15 cellular contexts compared by ENCODE assay signal in genomic region chr12:67477682-67478265, GRCh38.
DNase-seq lines count a peak whose midpoint lies in the region; ATAC-seq and TF ChIP-seq lines count a peak whose summit lies in the region.
"Had no signal": no experiment of that assay in that cellular context is flagged by ENCODE, and none has a peak within 500 bp of the region (broad histone marks: within the 10 kb centered on the region; RNA-seq: fewer than 3 reads in every experiment).

No MANE protein-coding gene starts in this region.

- WGBS in mesodermal cell (ENCODE audit: insufficient coverage in 2 of 2), 2 experiments = 83 to 90% methylated on average over 7 to 8 of the region's 8 CpGs
- WGBS in testis, 2 donors = 90 to 94% methylated on average over 8 of the region's 8 CpGs

- TF ChIP-seq POLR2A in Peyer's patch (IDR thresholded peaks at IDR 0.05) (no peak), testis (IDR thresholded peaks at IDR 0.05) (no peak)

- no peaks in the 10 kb centered on the region for H3K36me3 ChIP-seq in mesodermal cell (ENCODE audit: control insufficient read depth, insufficient read depth, low read length)
- no peaks in the 10 kb centered on the region for H3K36me3 ChIP-seq in Peyer's patch
- no peaks in the 10 kb centered on the region for H3K36me3 ChIP-seq in testis (ENCODE audit: low read depth, missing control alignments)

- no peak for ATAC-seq in Right ventricle myocardium superior (ENCODE audit: poor library complexity)
- ATAC-seq: K562, PC-3, SK-N-SH treated with all-trans-retinoic acid at 6 μM for 48 hours had no signal

- no peak overlapping the region for H3K4me3 ChIP-seq in mesodermal cell (ENCODE audit: extremely low read depth, insufficient read depth, low read length, poor library complexity, severe bottlenecking)
- H3K4me3 ChIP-seq in Peyer's patch = no peak overlapping the region
- H3K4me3 ChIP-seq in testis = no peak overlapping the region
- H3K4me3 ChIP-seq: K562 had no signal

- no peak for TF ChIP-seq CTCF in Peyer's patch (IDR thresholded peaks at IDR 0.05)
- TF ChIP-seq CTCF in testis (IDR thresholded peaks at IDR 0.05) = no peak

- peak; percentile 14 for DNase-seq in DMS 273 treated with DMSO at 0.1 percent for 48 hours (lab: John Stamatoyannopoulos, UW)
- DNase-seq in NCI-H1694 (lab: John Stamatoyannopoulos, UW) = peak; percentile 87
- DNase-seq in SK-N-DZ (ENCODE audit: low spot score) = peak; percentile 35
- DNase-seq in Right ventricle myocardium superior = no peak
- DNase-seq in Peyer's patch = no peak
- no peak for DNase-seq in testis
- no peak for DNase-seq in T-helper 2 cell
- DNase-seq: Calu3, DND-41, H9, NCI-H526, PC-3 had no signal

- no peaks in the 10 kb centered on the region for H3K27me3 ChIP-seq in Peyer's patch
- no peaks in the 10 kb centered on the region for H3K27me3 ChIP-seq in testis

- H3K27ac ChIP-seq in mesodermal cell (ENCODE audit: low read depth, low read length, severe bottlenecking) = peak overlapping the region; percentile 2
- no peak overlapping the region for H3K27ac ChIP-seq in Peyer's patch
- H3K27ac ChIP-seq in testis = no peak overlapping the region

- intact Hi-C loops in Right ventricle myocardium superior (cut with DNase I) (no loop called here), testis (cut with DNase I; ENCODE audit: low total_unique reads) (no loop called here)

- H3K4me1 ChIP-seq in mesodermal cell (ENCODE audit: control insufficient read depth, insufficient read depth, low read length, poor library complexity, severe bottlenecking) = peaks cover 3% of the 10 kb centered on the region
- peaks cover 0 to under 1% (median under 1%) of the 10 kb centered on the region in 4 donors for H3K4me1 ChIP-seq in Peyer's patch
- no peaks in the 10 kb centered on the region for H3K4me1 ChIP-seq in testis

- H3K9me3 ChIP-seq in mesodermal cell (ENCODE audit: control insufficient read depth, low read length) = no peaks in the 10 kb centered on the region
- H3K9me3 ChIP-seq in Peyer's patch = no peaks in the 10 kb centered on the region
- no peaks in the 10 kb centered on the region for H3K9me3 ChIP-seq in testis

Comparison
In these comparisons a context has a peak if more than half of its experiments do, and no peak if none do; other contexts are left out.
1. DNase-seq: peak in DMS 273 treated with DMSO at 0.1 percent for 48 hours (single experiment), NCI-H1694 (single experiment) and SK-N-DZ (single experiment); none in Right ventricle myocardium superior (single experiment), Peyer's patch (0 of 3), testis (single experiment) and T-helper 2 cell (0 of 5).